In the genomic region with DNA sequence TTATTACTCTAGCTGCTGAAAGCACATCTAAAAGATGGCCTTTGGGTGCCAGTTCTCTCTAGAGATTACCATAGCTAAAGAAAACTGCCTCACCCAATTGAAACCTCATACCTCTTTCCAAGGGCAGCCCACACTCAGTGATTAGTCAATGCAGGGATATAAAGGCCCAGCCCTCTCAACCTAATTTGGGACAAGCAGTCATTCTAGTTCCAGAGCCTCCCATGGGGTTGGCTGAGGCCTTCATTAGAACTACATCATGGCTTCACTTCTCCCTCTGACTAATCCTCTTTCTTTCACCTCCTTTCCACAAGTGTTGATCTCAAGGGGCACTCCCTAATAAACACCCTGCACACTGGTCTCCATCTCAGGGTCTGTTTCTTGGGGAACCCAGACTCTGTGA, we compare ENCODE assay signal across 26 cellular contexts.
"Had no signal": no experiment of that assay in that cellular context is flagged by ENCODE, and none has a peak within 500 bp of the region (broad histone marks: within the 10 kb centered on the region; RNA-seq: fewer than 3 reads in every experiment).

No MANE protein-coding gene starts in this region.

- H3K36me3 ChIP-seq: colonic mucosa, heart right ventricle, left lung, neural progenitor cell, prostate gland, right atrium auricular region, thoracic aorta, tibial nerve, upper lobe of left lung had no signal

- H3K9me3 ChIP-seq: colonic mucosa, heart right ventricle, left lung, mucosa of descending colon, prostate gland, right atrium auricular region, thoracic aorta, tibial nerve, upper lobe of left lung had no signal

- H3K4me2 ChIP-seq: neural progenitor cell had no signal

- ATAC-seq: foreskin keratinocyte; left cardiac atrium; left lung; mucosa of descending colon; sciatic nerve; stimulated activated effector memory CD8-positive, alpha-beta T cell treated with anti-CD3 and anti-CD28 coated beads, Interleukin-12 subunit alpha, Interleukin-12 subunit beta, amount 100 ng/mL, for 72 hours had no signal

- H3K36me3 Mint-ChIP-seq: mesothelial cell of epicardium; naive B cell; neural progenitor cell; stimulated activated effector memory CD8-positive, alpha-beta T cell treated with anti-CD3 and anti-CD28 coated beads, Interleukin-12 subunit alpha, Interleukin-12 subunit beta, amount 100 ng/mL, for 72 hours had no signal

- H3K9ac ChIP-seq: neural progenitor cell had no signal

- DNase-seq: colonic mucosa; effector memory CD4-positive, alpha-beta T cell; erythroblast; foreskin keratinocyte; glutamatergic neuron; heart right ventricle; hippocampal formation; left cardiac atrium; left lung; mesenchymal stem cell; mucosa of descending colon; naive B cell; stimulated activated CD4-positive, alpha-beta T cell treated with anti-CD3 and anti-CD28 coated beads, Interleukin-2, amount 100 ng/mL, for 24 hours; stimulated activated CD4-positive, alpha-beta T cell treated with anti-CD3 and anti-CD28 coated beads, Interleukin-4, amount 100 ng/mL, for 24 hours; upper lobe of left lung had no signal

- H3K27me3 Mint-ChIP-seq: dendritic cell treated with granulocyte-macrophage colony-stimulating factor and Interleukin-4, amounts not matched to agents 40 ng/mL and 50 ng/mL, for 4 days; naive B cell; stimulated activated naive CD8-positive, alpha-beta T cell treated with anti-CD3 and anti-CD28 coated beads, Interleukin-15, Interleukin-2, amounts not matched to agents 100 ng/mL and 50 ng/mL, for 24 hours had no signal

- H3K27me3 ChIP-seq: colonic mucosa, foreskin keratinocyte, heart right ventricle, left lung, neural progenitor cell, right atrium auricular region, tibial nerve, upper lobe of left lung had no signal

- H3K9me3 Mint-ChIP-seq: dendritic cell treated with granulocyte-macrophage colony-stimulating factor and Interleukin-4, amounts not matched to agents 40 ng/mL and 50 ng/mL, for 4 days; neural progenitor cell; stimulated activated effector memory CD8-positive, alpha-beta T cell treated with anti-CD3 and anti-CD28 coated beads, Interleukin-12 subunit alpha, Interleukin-12 subunit beta, amount 100 ng/mL, for 72 hours; stimulated activated naive CD8-positive, alpha-beta T cell treated with anti-CD3 and anti-CD28 coated beads, Interleukin-15, Interleukin-2, amounts not matched to agents 100 ng/mL and 50 ng/mL, for 24 hours had no signal

- H3K4me1 Mint-ChIP-seq: nephron, neural progenitor cell had no signal

- H3K27ac Mint-ChIP-seq: dendritic cell treated with granulocyte-macrophage colony-stimulating factor and Interleukin-4, amounts not matched to agents 40 ng/mL and 50 ng/mL, for 4 days; mesothelial cell of epicardium; naive B cell; nephron; neural progenitor cell; stimulated activated effector memory CD8-positive, alpha-beta T cell treated with anti-CD3 and anti-CD28 coated beads, Interleukin-12 subunit alpha, Interleukin-12 subunit beta, amount 100 ng/mL, for 72 hours; stimulated activated naive CD8-positive, alpha-beta T cell treated with anti-CD3 and anti-CD28 coated beads, Interleukin-15, Interleukin-2, amounts not matched to agents 100 ng/mL and 50 ng/mL, for 24 hours had no signal

- H3K27ac ChIP-seq: colonic mucosa, foreskin keratinocyte, heart right ventricle, left lung, neural progenitor cell, prostate gland, right atrium auricular region, thoracic aorta, tibial nerve, upper lobe of left lung had no signal

- H3K4me3 Mint-ChIP-seq: dendritic cell treated with granulocyte-macrophage colony-stimulating factor and Interleukin-4, amounts not matched to agents 40 ng/mL and 50 ng/mL, for 4 days; mesothelial cell of epicardium; naive B cell; nephron; neural progenitor cell; stimulated activated effector memory CD8-positive, alpha-beta T cell treated with anti-CD3 and anti-CD28 coated beads, Interleukin-12 subunit alpha, Interleukin-12 subunit beta, amount 100 ng/mL, for 72 hours; stimulated activated naive CD8-positive, alpha-beta T cell treated with anti-CD3 and anti-CD28 coated beads, Interleukin-15, Interleukin-2, amounts not matched to agents 100 ng/mL and 50 ng/mL, for 24 hours had no signal

- H3K4me3 ChIP-seq: colonic mucosa, heart right ventricle, left lung, mucosa of descending colon, neural progenitor cell, prostate gland, right atrium auricular region, thoracic aorta, tibial nerve, upper lobe of left lung had no signal

- H3K4me1 ChIP-seq: colonic mucosa, left lung, neural progenitor cell, prostate gland, upper lobe of left lung had no signal

- H2AFZ ChIP-seq: neural progenitor cell had no signal
